1 cellular context compared by ENCODE assay signal in the genomic region with DNA sequence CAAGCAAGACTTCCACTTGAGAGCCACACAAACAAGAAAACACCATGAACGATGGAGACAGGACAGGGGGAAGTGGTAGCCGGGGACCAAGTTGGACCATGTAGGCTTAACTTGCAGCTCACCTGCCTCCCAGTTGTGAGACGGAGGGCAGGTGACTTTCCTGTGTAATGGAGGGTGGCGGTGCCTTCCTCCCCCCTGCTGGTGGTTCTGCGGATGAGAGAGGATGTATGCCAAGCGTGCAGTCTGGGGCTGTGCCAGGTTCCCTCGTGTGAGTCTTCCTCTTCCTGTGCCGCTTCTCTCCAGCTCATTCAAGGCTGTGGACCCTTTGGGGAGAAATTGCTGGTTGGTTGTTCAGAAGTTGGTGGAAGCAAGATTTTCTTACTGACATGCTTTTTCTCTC.
TF ChIP-seq lines count a peak whose summit lies in the region.

No MANE protein-coding gene starts in this region.

TF ChIP-seq in HepG2, 621 proteins besides CTCF, POLR2A, EP300 and RAD21:
- TF ChIP-seq PITX1 (CRISPR knock-in tag; IDR thresholded peaks at IDR 0.05) (no peak), ZNF101 (CRISPR knock-in tag; IDR thresholded peaks at IDR 0.05; ENCODE audit: borderline replicate concordance, low read depth) (no peak), ZFP1 (CRISPR knock-in tag; IDR thresholded peaks at IDR 0.05) (no peak), MLLT10 (CRISPR knock-in tag; IDR thresholded peaks at IDR 0.05) (no peak), KLF16 (CRISPR knock-in tag; IDR thresholded peaks at IDR 0.05) (no peak), RFX3 (CRISPR knock-in tag; IDR thresholded peaks at IDR 0.05) (no peak), ZNF720 (CRISPR knock-in tag; IDR thresholded peaks at IDR 0.05) (no peak), ZBTB37 (CRISPR knock-in tag; IDR thresholded peaks at IDR 0.05) (no peak), ZNF282 (IDR thresholded peaks at IDR 0.05; ENCODE audit: partially characterized antibody) (no peak), RFXANK (CRISPR knock-in tag; IDR thresholded peaks at IDR 0.05) (no peak), CENPBD1 (CRISPR knock-in tag; IDR thresholded peaks at IDR 0.05; ENCODE audit: borderline replicate concordance, low read depth) (no peak), ZNF574 (CRISPR knock-in tag; IDR thresholded peaks at IDR 0.05) (no peak), GATAD2A (CRISPR knock-in tag; IDR thresholded peaks at IDR 0.05) (no peak), ZNF138 (CRISPR knock-in tag; IDR thresholded peaks at IDR 0.05; ENCODE audit: low read depth) (no peak), SCMH1 (CRISPR knock-in tag; IDR thresholded peaks at IDR 0.05; ENCODE audit: borderline replicate concordance) (no peak), ZNF558 (CRISPR knock-in tag; IDR thresholded peaks at IDR 0.05; ENCODE audit: borderline replicate concordance) (no peak), ZNF142 (CRISPR knock-in tag; IDR thresholded peaks at IDR 0.05) (no peak), ZFP90 (CRISPR knock-in tag; IDR thresholded peaks at IDR 0.05; ENCODE audit: borderline replicate concordance) (no peak)
- TF ChIP-seq, protein P1, sequence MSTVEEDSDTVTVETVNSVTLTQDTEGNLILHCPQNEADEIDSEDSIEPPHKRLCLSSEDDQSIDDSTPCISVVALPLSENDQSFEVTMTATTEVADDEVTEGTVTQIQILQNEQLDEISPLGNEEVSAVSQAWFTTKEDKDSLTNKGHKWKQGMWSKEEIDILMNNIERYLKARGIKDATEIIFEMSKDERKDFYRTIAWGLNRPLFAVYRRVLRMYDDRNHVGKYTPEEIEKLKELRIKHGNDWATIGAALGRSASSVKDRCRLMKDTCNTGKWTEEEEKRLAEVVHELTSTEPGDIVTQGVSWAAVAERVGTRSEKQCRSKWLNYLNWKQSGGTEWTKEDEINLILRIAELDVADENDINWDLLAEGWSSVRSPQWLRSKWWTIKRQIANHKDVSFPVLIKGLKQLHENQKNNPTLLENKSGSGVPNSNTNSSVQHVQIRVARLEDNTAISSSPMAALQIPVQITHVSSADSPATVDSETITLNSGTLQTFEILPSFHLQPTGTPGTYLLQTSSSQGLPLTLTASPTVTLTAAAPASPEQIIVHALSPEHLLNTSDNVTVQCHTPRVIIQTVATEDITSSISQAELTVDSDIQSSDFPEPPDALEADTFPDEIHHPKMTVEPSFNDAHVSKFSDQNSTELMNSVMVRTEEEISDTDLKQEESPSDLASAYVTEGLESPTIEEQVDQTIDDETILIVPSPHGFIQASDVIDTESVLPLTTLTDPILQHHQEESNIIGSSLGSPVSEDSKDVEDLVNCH (CRISPR knock-in tag; IDR thresholded peaks at IDR 0.05), result no peak
- TF ChIP-seq, protein P2, sequence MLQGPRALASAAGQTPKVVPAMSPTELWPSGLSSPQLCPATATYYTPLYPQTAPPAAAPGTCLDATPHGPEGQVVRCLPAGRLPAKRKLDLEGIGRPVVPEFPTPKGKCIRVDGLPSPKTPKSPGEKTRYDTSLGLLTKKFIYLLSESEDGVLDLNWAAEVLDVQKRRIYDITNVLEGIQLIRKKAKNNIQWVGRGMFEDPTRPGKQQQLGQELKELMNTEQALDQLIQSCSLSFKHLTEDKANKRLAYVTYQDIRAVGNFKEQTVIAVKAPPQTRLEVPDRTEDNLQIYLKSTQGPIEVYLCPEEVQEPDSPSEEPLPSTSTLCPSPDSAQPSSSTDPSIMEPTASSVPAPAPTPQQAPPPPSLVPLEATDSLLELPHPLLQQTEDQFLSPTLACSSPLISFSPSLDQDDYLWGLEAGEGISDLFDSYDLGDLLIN (CRISPR knock-in tag; IDR thresholded peaks at IDR 0.05; ENCODE audit: borderline replicate concordance), result no peak
